ENCODE assay signal across 8 cellular contexts in genomic region chr14:21191809-21192446, GRCh38. TPM values are rescaled to one million over a fixed set of nuclear protein-coding genes. Genes with fewer than 3 reads are reported as not detected.
DNase-seq lines count a peak whose midpoint lies in the region; ATAC-seq, FAIRE-seq and TF ChIP-seq lines count a peak whose summit lies in the region.

No MANE protein-coding gene starts in this region.

- H3K9me3 Mint-ChIP-seq in activated CD8-positive, alpha-beta T cell treated with anti-CD3 and anti-CD28 coated beads for 36 hours: no peaks in the 10 kb centered on the region
- peaks cover 12% of the 10 kb centered on the region for H3K9me3 Mint-ChIP-seq in endodermal cell

- no peak for FAIRE-seq in A549 (lab: Jason Lieb, UNC)

- peak overlapping the region; percentile 86 for H3K4me2 ChIP-seq in A549

- peak overlapping the region; percentile 55 for H3K27ac Mint-ChIP-seq in activated CD8-positive, alpha-beta T cell treated with anti-CD3 and anti-CD28 coated beads for 36 hours
- H3K27ac Mint-ChIP-seq in endodermal cell: no peak overlapping the region

- H3K4me3 ChIP-seq in A549: peak overlapping the region; percentile 40
- no peak overlapping the region for H3K4me3 ChIP-seq in endodermal cell (ENCODE audit: low read length)

- TF ChIP-seq EP300 in A549 (IDR thresholded peaks at IDR 0.05): no peak

- no peak for TF ChIP-seq POLR2A in A549 (IDR thresholded peaks at IDR 0.05; ENCODE audit: low read length)

- H3K36me3 ChIP-seq in endodermal cell (ENCODE audit: control insufficient read depth, insufficient read depth, low read length): no peaks in the 10 kb centered on the region

- peak; percentile 30 to 61 for DNase-seq in A549 (ENCODE audit: low read depth in 1 of 2, low spot score in 1 of 2)
- peak; percentile 91 to 96 for DNase-seq in NCI-H524 (lab: John Stamatoyannopoulos, UW)
- DNase-seq in activated CD8-positive, alpha-beta T cell treated with anti-CD3 and anti-CD28 coated beads for 36 hours: peak; percentile 85
- peak; percentile 96 for DNase-seq in endodermal cell
- DNase-seq in mucosa of gallbladder (ENCODE audit: low spot score): peak; percentile 58
- peak; percentile 23 for DNase-seq in stimulated activated CD8-positive, alpha-beta memory T cell treated with anti-CD3 and anti-CD28 coated beads, Interleukin-7, amount 100 ng/mL, for 24 hours (ENCODE audit: low read depth)

- TF ChIP-seq CTCF in A549 (IDR thresholded peaks at IDR 0.05) (no peak), endodermal cell (conservative IDR thresholded peaks at IDR 0.05) (no peak)
- TF ChIP-seq CTCF in activated CD8-positive, alpha-beta T cell treated with anti-CD3 and anti-CD28 coated beads for 36 hours (IDR thresholded peaks at IDR 0.05): no peak

- H3K4me1 ChIP-seq in A549: peaks cover 4% of the 10 kb centered on the region; the same call in 1 of the 3 replicates
- no peaks in the 10 kb centered on the region for H3K4me1 ChIP-seq in endodermal cell (ENCODE audit: control insufficient read depth, insufficient read depth, low read length)

- WGBS in A549 (ENCODE audit: missing lambda C conversion rate): 13% methylated on average over 17 of the region's 19 CpGs
- WGBS in endodermal cell (ENCODE audit: insufficient coverage in 1 of 2, insufficient read length in 1 of 2), 2 experiments: 50 to 52% methylated on average over 11 to 19 of the region's 19 CpGs

- no peaks in the 10 kb centered on the region for H3K27me3 ChIP-seq in endodermal cell (ENCODE audit: control insufficient read depth, insufficient read depth, low read length, poor library complexity, severe bottlenecking)

- POLR2A ChIA-PET in A549 (lab: Yijun Ruan, JAX): interaction anchor here (1.0 kb wide), 1 partner anchor 9 kb away, joined by 3 read pairs; no protein-coding TSS in a partner anchor
- POLR2A ChIA-PET in activated CD8-positive, alpha-beta T cell treated with anti-CD3 and anti-CD28 coated beads for 36 hours (lab: Charles Lee): interaction anchor here (2.1 kb wide), 1 partner anchor 9 kb away, joined by 8 read pairs; no protein-coding TSS in a partner anchor

- no peak overlapping the region for H3K9ac ChIP-seq in endodermal cell (ENCODE audit: extremely low read depth, low read length, poor library complexity, severe bottlenecking)

- peak overlapping the region; percentile 66 for H3K4me3 Mint-ChIP-seq in activated CD8-positive, alpha-beta T cell treated with anti-CD3 and anti-CD28 coated beads for 36 hours
- H3K4me3 Mint-ChIP-seq in endodermal cell: peak overlapping the region; percentile 30

- no peak for TF ChIP-seq RAD21 in A549 (conservative IDR thresholded peaks at IDR 0.05 in 1 of 2, IDR thresholded peaks at IDR 0.05 in 1 of 2)

- peaks cover 3% of the 10 kb centered on the region for H3K4me1 Mint-ChIP-seq in activated CD8-positive, alpha-beta T cell treated with anti-CD3 and anti-CD28 coated beads for 36 hours (ENCODE audit: low read depth)
- H3K4me1 Mint-ChIP-seq in endodermal cell: peaks cover 2% of the 10 kb centered on the region

- H3K27me3 Mint-ChIP-seq in activated CD8-positive, alpha-beta T cell treated with anti-CD3 and anti-CD28 coated beads for 36 hours: no peaks in the 10 kb centered on the region
- H3K27me3 Mint-ChIP-seq in endodermal cell (ENCODE audit: insufficient read depth): no peaks in the 10 kb centered on the region

- H3K27ac ChIP-seq in A549 (peak overlapping the region; percentile 43 to 77; a peak in 5 of 6 replicates), endodermal cell (ENCODE audit: low read depth, low read length) (no peak overlapping the region)

- H3K36me3 Mint-ChIP-seq in activated CD8-positive, alpha-beta T cell treated with anti-CD3 and anti-CD28 coated beads for 36 hours (ENCODE audit: low read depth): no peaks in the 10 kb centered on the region
- no peaks in the 10 kb centered on the region for H3K36me3 Mint-ChIP-seq in endodermal cell (ENCODE audit: low read depth)

- CTCF ChIA-PET in A549 (lab: Yijun Ruan, JAX): interaction anchor here (0.7 to 1.6 kb wide), 2 partner anchors 10 to 99 kb away, joined by 4 to 5 read pairs; no protein-coding TSS in a partner anchor
- CTCF ChIA-PET in activated CD8-positive, alpha-beta T cell treated with anti-CD3 and anti-CD28 coated beads for 36 hours (lab: Charles Lee): interaction anchor here (1.3 to 1.4 kb wide), 2 partner anchors 89 to 177 kb away, joined by 3 to 4 read pairs; no protein-coding TSS in a partner anchor

- H3K9me3 ChIP-seq in A549: no peaks in the 10 kb centered on the region
- no peaks in the 10 kb centered on the region for H3K9me3 ChIP-seq in endodermal cell (ENCODE audit: control insufficient read depth, low read length)

- intact Hi-C loops in activated CD8-positive, alpha-beta T cell treated with anti-CD3 and anti-CD28 coated beads for 36 hours (cut with micrococcal nuclease): no loop called here

- ATAC-seq in A549 (peak; percentile 85 to 89), GM18867 (IDR thresholded peaks at IDR 0.05; ENCODE audit: unreplicated experiment) (peak; percentile 91), HG03175 (IDR thresholded peaks at IDR 0.05; ENCODE audit: unreplicated experiment) (peak; percentile 88)
- peak; percentile 98 for ATAC-seq in activated CD8-positive, alpha-beta T cell treated with anti-CD3 and anti-CD28 coated beads for 36 hours

TF ChIP-seq in A549, 52 proteins besides CTCF, POLR2A, EP300 and RAD21:
- no peak for TF ChIP-seq CBX8 (IDR thresholded peaks at IDR 0.05)
- TF ChIP-seq ZFP36 (IDR thresholded peaks at IDR 0.05; ENCODE audit: borderline replicate concordance, partially characterized antibody): no peak
- TF ChIP-seq PBX3 (IDR thresholded peaks at IDR 0.05): no peak
- TF ChIP-seq CHD2 (IDR thresholded peaks at IDR 0.05; ENCODE audit: low read length, partially characterized antibody): no peak
- TF ChIP-seq, protein P1, sequence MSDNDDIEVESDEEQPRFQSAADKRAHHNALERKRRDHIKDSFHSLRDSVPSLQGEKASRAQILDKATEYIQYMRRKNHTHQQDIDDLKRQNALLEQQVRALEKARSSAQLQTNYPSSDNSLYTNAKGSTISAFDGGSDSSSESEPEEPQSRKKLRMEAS (IDR thresholded peaks at IDR 0.05): 0 out of 2 replicates have a peak, but pooled peaks have one; percentile 19
- no peak for TF ChIP-seq HOXB5 (CRISPR knock-in tag; IDR thresholded peaks at IDR 0.05)
- no peak for TF ChIP-seq FOSL2 (IDR thresholded peaks at IDR 0.05)
- no peak for TF ChIP-seq FOSL2 (CRISPR knock-in tag; IDR thresholded peaks at IDR 0.05)
- TF ChIP-seq HEYL (CRISPR knock-in tag; IDR thresholded peaks at IDR 0.05): no peak
- no peak for TF ChIP-seq GATA3 (IDR thresholded peaks at IDR 0.05; ENCODE audit: borderline replicate concordance)
- no peak for TF ChIP-seq NR3C1 (IDR thresholded peaks at IDR 0.05)
- TF ChIP-seq ZNF302 (CRISPR knock-in tag; IDR thresholded peaks at IDR 0.05): 0 out of 2 replicates have a peak, but pooled peaks have one; percentile 31
- TF ChIP-seq TP53 (CRISPR knock-in tag; IDR thresholded peaks at IDR 0.05): no peak

RNA-seq across cellular contexts. Expression of gene OR5AU1, which starts 36.1 kb away (rescaled TPM):
- polyA plus RNA-seq in A549 (2011; rRNA removed): not detected in 2 replicates
- not detected in 2 replicates for polyA plus RNA-seq in A549 (2012; cell fraction: cytosol; rRNA removed)
- not detected in 2 replicates for polyA plus RNA-seq in A549 (2012; cell fraction: nucleus; rRNA removed)
- polyA plus RNA-seq in A549 (2017; fragmentation: RNase III; extraction: RNeasy Plus Mini Kit Qiagen cat#74134 plus additional on column Dnase treatment): not detected in 3 replicates
- not detected in 2 replicates for polyA minus RNA-seq in A549 (2011; rRNA and poly(A)+ RNA removed)
- total RNA-seq in activated CD8-positive, alpha-beta T cell treated with anti-CD3 and anti-CD28 coated beads for 36 hours: under 1 TPM in 1 of 2 experiments, not detected in 1; 0.07 TPM
- not detected for total RNA-seq in endodermal cell
- polyA plus RNA-seq in endodermal cell (2013, experiment 1 of 2): not detected
- not detected for polyA plus RNA-seq in endodermal cell (2013, experiment 2 of 2)
- not detected for total RNA-seq in mucosa of gallbladder

Comparison
In these comparisons a context has a peak if more than half of its experiments do, and no peak if none do; other contexts are left out.
1. DNase-seq: peak in every context shown above with its lines; median percentile 96 in endodermal cell; 94 in NCI-H524; 85 in activated CD8-positive, alpha-beta T cell treated with anti-CD3 and anti-CD28 coated beads for 36 hours; 58 in mucosa of gallbladder; 46 in A549; 23 in stimulated activated CD8-positive, alpha-beta memory T cell treated with anti-CD3 and anti-CD28 coated beads, Interleukin-7, amount 100 ng/mL, for 24 hours.